Comparison of ENCODE assay signal across 8 cellular contexts in genomic region chr3:5013021-5013906, GRCh38. TPM values are rescaled to one million over a fixed set of nuclear protein-coding genes. Genes with fewer than 3 reads are reported as not detected.
A peak's percentile ranks its signal among the peaks of the same experiment; 100 is the strongest.
DNase-seq lines count a peak whose midpoint lies in the region; ATAC-seq and TF ChIP-seq lines count a peak whose summit lies in the region.
"Had no signal": no experiment of that assay in that cellular context is flagged by ENCODE, and none has a peak within 500 bp of the region (broad histone marks: within the 10 kb centered on the region; RNA-seq: fewer than 3 reads in every experiment).

No MANE protein-coding gene starts in this region.

- H3K4me3 Mint-ChIP-seq in neural progenitor cell, result no peak overlapping the region

- peak overlapping the region; percentile 29 for H3K9ac ChIP-seq in HCT116 (ENCODE audit: low read length)
- H3K9ac ChIP-seq in neural progenitor cell, result no peak overlapping the region

- intact Hi-C loops in HCT116 (cut with micrococcal nuclease), result no loop called here

- H3K27me3 ChIP-seq in HCT116 (ENCODE audit: insufficient read depth, low read length), result no peaks in the 10 kb centered on the region
- H3K27me3 ChIP-seq in esophagus (ENCODE audit: control insufficient read depth in 1 of 2, insufficient read depth in 2 of 2, low read length in 2 of 2), result no peaks in the 10 kb centered on the region
- no peaks in the 10 kb centered on the region for H3K27me3 ChIP-seq in neural progenitor cell

- WGBS in esophagus, 2 donors, result 56 to 57% methylated on average over 5 of the region's 5 CpGs

- RAD21 ChIA-PET in HCT116 (lab: Charles Lee; ENCODE audit: low non-redundant PET in 1 of 2, low total read pairs in 2 of 2, uncharacterized antibody in 2 of 2, unreplicated experiment in 2 of 2), result no interaction called here

- H3K27me3 Mint-ChIP-seq in neural progenitor cell (ENCODE audit: insufficient read depth, low read depth), result peaks cover 9% of the 10 kb centered on the region

- ATAC-seq in HCT116 (peak; percentile 87), GM21390 (IDR thresholded peaks at IDR 0.05; ENCODE audit: unreplicated experiment) (no peak)

- H3K4me1 ChIP-seq in HCT116 (ENCODE audit: control insufficient read depth in 1 of 2, insufficient read depth in 2 of 2, low read length in 2 of 2), result peaks cover 38 to 77% of the 10 kb centered on the region in 2 experiments
- peaks cover 0 to 18% of the 10 kb centered on the region in 2 donors for H3K4me1 ChIP-seq in esophagus (ENCODE audit: control insufficient read depth in 2 of 2, insufficient read depth in 2 of 2, low read length in 1 of 2)
- peaks cover 31% of the 10 kb centered on the region for H3K4me1 ChIP-seq in neural progenitor cell

- H3K36me3 ChIP-seq in HCT116 (ENCODE audit: control insufficient read depth in 1 of 2, insufficient read depth in 2 of 2, low read length in 2 of 2) (no peaks in the 10 kb centered on the region), esophagus (ENCODE audit: control insufficient read depth in 2 of 2, insufficient read depth in 2 of 2, low read length in 1 of 2) (no peaks in the 10 kb centered on the region), neural progenitor cell (no peaks in the 10 kb centered on the region)

- no peaks in the 10 kb centered on the region for H4K20me1 ChIP-seq in HCT116 (ENCODE audit: insufficient read depth)
- H4K20me1 ChIP-seq in neural progenitor cell (ENCODE audit: low read depth), result no peaks in the 10 kb centered on the region

- TF ChIP-seq CTCF in HCT116 (IDR thresholded peaks at IDR 0.05 in 2 of 3, conservative IDR thresholded peaks at IDR 0.05 in 1 of 3; ENCODE audit: borderline replicate concordance in 1 of 3, insufficient read depth in 1 of 3, low read depth in 2 of 3, low read length in 2 of 3) (no peak), neural progenitor cell (IDR thresholded peaks at IDR 0.05) (no peak)

- CTCF ChIA-PET in HCT116 (lab: Charles Lee), result interaction anchor here (1.1 to 1.4 kb wide), 5 partner anchors 9 to 37 kb away, joined by 3 to 4 read pairs (median 3); no protein-coding TSS in a partner anchor

- no peak overlapping the region for H3K27ac Mint-ChIP-seq in neural progenitor cell

- DNase-seq in HCT116 (ENCODE audit: low read depth, low spot score) (peak; percentile 85), OCI-M1 (lab: John Stamatoyannopoulos, UW) (peak; percentile 95), renal cortical epithelial cell (ENCODE audit: low read depth) (peak; percentile 69), neural progenitor cell (ENCODE audit: low spot score) (no peak), hypothalamus (lab: John Stamatoyannopoulos, UW) (no peak)
- DNase-seq: activated CD8-positive, alpha-beta memory T cell treated with anti-CD3 and anti-CD28 coated beads, Interleukin-2, amount 50 U/mL, for 4 hours had no signal

- no peak for TF ChIP-seq RAD21 in HCT116 (IDR thresholded peaks at IDR 0.05; ENCODE audit: low read depth)

- no peak overlapping the region for H2AFZ ChIP-seq in HCT116 (ENCODE audit: low read depth, low read length, poor library complexity, severe bottlenecking)
- H2AFZ ChIP-seq in neural progenitor cell (replicated peaks), result no peak overlapping the region

- H3K4me1 Mint-ChIP-seq in neural progenitor cell, result peaks cover 40% of the 10 kb centered on the region

- H3K79me2 ChIP-seq in HCT116 (ENCODE audit: insufficient read depth, low read length) (no peaks in the 10 kb centered on the region), neural progenitor cell (ENCODE audit: low read depth) (no peaks in the 10 kb centered on the region)

- no peaks in the 10 kb centered on the region for H3K9me3 Mint-ChIP-seq in neural progenitor cell

- peaks cover 20% of the 10 kb centered on the region for H3F3A ChIP-seq in neural progenitor cell (ENCODE audit: low read depth)

- H3K36me3 Mint-ChIP-seq in neural progenitor cell, result no peaks in the 10 kb centered on the region

- POLR2A ChIA-PET in HCT116 (lab: Charles Lee), result interaction anchor here (1.2 to 3.6 kb wide), 4 partner anchors 9 to 28 kb away, joined by 3 to 22 read pairs (median 6); no protein-coding TSS in a partner anchor

- BruUV-seq in HCT116 (replicated peaks; lab: Mats Ljungman, UMichigan), result TSS peak; percentile 59

- H3K27ac ChIP-seq in HCT116 (ENCODE audit: low read depth, low read length) (peak overlapping the region; percentile 1; the same call in 1 of the 2 replicates), esophagus (ENCODE audit: low read depth in 2 of 2, low read length in 1 of 2) (peak overlapping the region; percentile 50 to 87), neural progenitor cell (no peak overlapping the region)

- peak overlapping the region in 1 of 2 experiments; percentile 29; a peak in 2 of 4 replicates for H3K4me3 ChIP-seq in HCT116 (replicated peaks in 1 of 2; ENCODE audit: low read depth in 1 of 2, low read length in 2 of 2)
- no peak overlapping the region for H3K4me3 ChIP-seq in esophagus (ENCODE audit: low read depth in 1 of 2, low read length in 2 of 2)
- H3K4me3 ChIP-seq in neural progenitor cell, result no peak overlapping the region

- H3K4me2 ChIP-seq in HCT116 (ENCODE audit: low read length) (peak overlapping the region; percentile 69), neural progenitor cell (no peak overlapping the region)

- TF ChIP-seq POLR2A in HCT116 (IDR thresholded peaks at IDR 0.05; ENCODE audit: borderline replicate concordance, extremely low read depth, insufficient read depth, insufficient read length), result no peak

- H3K9me2 ChIP-seq in HCT116 (ENCODE audit: insufficient read depth), result no peaks in the 10 kb centered on the region

- H3K9me3 ChIP-seq in HCT116 (ENCODE audit: control insufficient read depth in 1 of 2, insufficient read depth in 1 of 2, low read depth in 1 of 2, low read length in 2 of 2) (no peaks in the 10 kb centered on the region), esophagus (ENCODE audit: control insufficient read depth in 2 of 2, insufficient read depth in 1 of 2, low read depth in 1 of 2, low read length in 1 of 2) (no peaks in the 10 kb centered on the region), neural progenitor cell (ENCODE audit: low read depth) (no peaks in the 10 kb centered on the region)

TF ChIP-seq in HCT116, 20 proteins besides CTCF, POLR2A, EP300 and RAD21:
- TF ChIP-seq SIN3A (IDR thresholded peaks at IDR 0.05; ENCODE audit: low read depth) (no peak), YY1 (IDR thresholded peaks at IDR 0.05; ENCODE audit: extremely low read depth, insufficient replicate concordance, low read depth, low read length) (peak; percentile 38), POLR2AphosphoS5 (IDR thresholded peaks at IDR 0.05; ENCODE audit: low read depth, low read length) (peak; percentile 55), REST (IDR thresholded peaks at IDR 0.05; ENCODE audit: low read depth) (no peak)

RNA-seq across cellular contexts. Expression of gene BHLHE40, which starts 34.0 kb away (rescaled TPM):
- total RNA-seq in HCT116 (2021; ENCODE audit: unreplicated experiment) (81.6 TPM), renal cortical epithelial cell (35.9 and 75.4 TPM in 2 replicates), neural progenitor cell (ENCODE audit: low replicate concordance) (0.34 and 0.50 TPM in 2 replicates)
- polyA plus RNA-seq in HCT116 (2012), result 129 and 166 TPM in 2 replicates
- polyA plus RNA-seq in esophagus, result 100 to 1,000 TPM in 1 of 2 donors, 10 to 100 TPM in 1; 84.0 to 185 TPM

Comparison
In these comparisons a context has a peak if more than half of its experiments do, and no peak if none do; other contexts are left out.
1. DNase-seq: peak in HCT116 (single experiment), OCI-M1 (single experiment) and renal cortical epithelial cell (single experiment); none in neural progenitor cell (single experiment) and hypothalamus (0 of 51).
2. RNA of gene BHLHE40, which starts 34.0 kb away (total RNA-seq): 81.6 TPM in HCT116 (single experiment) and 35.9 to 75.4 TPM in renal cortical epithelial cell; 0.34 to 0.50 TPM in neural progenitor cell; every median in the first group is over 10 times any median in the second.